Comparison of ENCODE assay signal across 1 cellular context in genomic region chr19:55407625-55408319, GRCh38.
TF ChIP-seq lines count a peak whose summit lies in the region.

UBE2S (minus strand) TSS chr19:55407788; CDS start chr19:55407589, 199 bp downstream.

TF ChIP-seq in K562, 482 proteins besides CTCF, POLR2A, EP300 and RAD21 (continued from another document and continues in another):
- TF ChIP-seq ARID4B (CRISPR knock-in tag; IDR thresholded peaks at IDR 0.05) (peak; percentile 52; the same call in 1 of the 2 replicates), TBP (optimal IDR thresholded peaks at IDR 0.05; ENCODE audit: low read depth, low read length) (no peak), SMAD1 (IDR thresholded peaks at IDR 0.05; ENCODE audit: low read depth, low read length, partially characterized antibody) (peak; percentile 88), PTBP1 (IDR thresholded peaks at IDR 0.05; ENCODE audit: low read depth, low read length) (0 out of 2 replicates have a peak, but pooled peaks have one; percentile 10), CBX2 (IDR thresholded peaks at IDR 0.05; ENCODE audit: insufficient read depth, low read length, poor library complexity, severe bottlenecking) (no peak), CBFB (CRISPR knock-in tag; IDR thresholded peaks at IDR 0.05) (no peak), XRCC3 (IDR thresholded peaks at IDR 0.05) (no peak), GATAD2B (IDR thresholded peaks at IDR 0.05; ENCODE audit: borderline replicate concordance) (peak; percentile 80), NR3C1 (CRISPR knock-in tag; IDR thresholded peaks at IDR 0.05) (peak; percentile 58; the same call in 1 of the 2 replicates), ZNF561 (CRISPR knock-in tag; conservative IDR thresholded peaks at IDR 0.05) (no peak), ZKSCAN3 (CRISPR knock-in tag; IDR thresholded peaks at IDR 0.05) (no peak), ELK3 (CRISPR knock-in tag; IDR thresholded peaks at IDR 0.05) (no peak), ESRRA (IDR thresholded peaks at IDR 0.05; ENCODE audit: borderline replicate concordance, low read depth) (no peak), MLX (CRISPR knock-in tag; conservative IDR thresholded peaks at IDR 0.05) (peak in 1 of 2 experiments; percentile 91; a peak in 2 of 4 replicates), MTA3 (IDR thresholded peaks at IDR 0.05; ENCODE audit: borderline replicate concordance) (peak; percentile 99), CBX3 (IDR thresholded peaks at IDR 0.05; ENCODE audit: borderline replicate concordance in 1 of 2, low read length in 2 of 2) (peak in 1 of 2 experiments; percentile 73; a peak in 2 of 3 replicates), FOXP1 (CRISPR knock-in tag; IDR thresholded peaks at IDR 0.05) (peak; percentile 92), CHD2 (IDR thresholded peaks at IDR 0.05; ENCODE audit: low read depth, low read length) (peak; percentile 71), PRDM10 (IDR thresholded peaks at IDR 0.05; ENCODE audit: partially characterized antibody) (no peak), TAF1 (IDR thresholded peaks at IDR 0.05; ENCODE audit: control insufficient read depth, extremely low read depth, insufficient read depth, low read length, severe bottlenecking) (peak; percentile 95), RBM22 (IDR thresholded peaks at IDR 0.05; ENCODE audit: low read depth, low read length, poor library complexity, severe bottlenecking) (peak; percentile 95), ZNF77 (CRISPR knock-in tag; IDR thresholded peaks at IDR 0.05) (no peak), MAFF (IDR thresholded peaks at IDR 0.05; ENCODE audit: low read length) (no peak), SRSF7 (optimal IDR thresholded peaks at IDR 0.05; ENCODE audit: low read depth, low read length) (peak; percentile 75), RBM15 (IDR thresholded peaks at IDR 0.05; ENCODE audit: insufficient read depth, low read length) (0 out of 2 replicates have a peak, but pooled peaks have one; percentile 37), ZNF12 (CRISPR knock-in tag; IDR thresholded peaks at IDR 0.05) (peak; percentile 79), ZNF280A (IDR thresholded peaks at IDR 0.05; ENCODE audit: low read depth, partially characterized antibody) (no peak), C11orf30 (IDR thresholded peaks at IDR 0.05; ENCODE audit: low read depth) (peak; percentile 18; the same call in 1 of the 2 replicates), NCOA1 (IDR thresholded peaks at IDR 0.05; ENCODE audit: low read depth) (peak; percentile 81), RBFOX2 (IDR thresholded peaks at IDR 0.05; ENCODE audit: low read depth, low read length) (peak; percentile 98), STAT5A (IDR thresholded peaks at IDR 0.05; ENCODE audit: borderline replicate concordance, low read length) (no peak), ZNF717 (CRISPR knock-in tag; IDR thresholded peaks at IDR 0.05) (no peak)
- TF ChIP-seq, protein P1, sequence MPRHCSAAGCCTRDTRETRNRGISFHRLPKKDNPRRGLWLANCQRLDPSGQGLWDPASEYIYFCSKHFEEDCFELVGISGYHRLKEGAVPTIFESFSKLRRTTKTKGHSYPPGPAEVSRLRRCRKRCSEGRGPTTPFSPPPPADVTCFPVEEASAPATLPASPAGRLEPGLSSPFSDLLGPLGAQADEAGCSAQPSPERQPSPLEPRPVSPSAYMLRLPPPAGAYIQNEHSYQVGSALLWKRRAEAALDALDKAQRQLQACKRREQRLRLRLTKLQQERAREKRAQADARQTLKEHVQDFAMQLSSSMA (CRISPR knock-in tag; IDR thresholded peaks at IDR 0.05), result no peak
- TF ChIP-seq, protein P2, sequence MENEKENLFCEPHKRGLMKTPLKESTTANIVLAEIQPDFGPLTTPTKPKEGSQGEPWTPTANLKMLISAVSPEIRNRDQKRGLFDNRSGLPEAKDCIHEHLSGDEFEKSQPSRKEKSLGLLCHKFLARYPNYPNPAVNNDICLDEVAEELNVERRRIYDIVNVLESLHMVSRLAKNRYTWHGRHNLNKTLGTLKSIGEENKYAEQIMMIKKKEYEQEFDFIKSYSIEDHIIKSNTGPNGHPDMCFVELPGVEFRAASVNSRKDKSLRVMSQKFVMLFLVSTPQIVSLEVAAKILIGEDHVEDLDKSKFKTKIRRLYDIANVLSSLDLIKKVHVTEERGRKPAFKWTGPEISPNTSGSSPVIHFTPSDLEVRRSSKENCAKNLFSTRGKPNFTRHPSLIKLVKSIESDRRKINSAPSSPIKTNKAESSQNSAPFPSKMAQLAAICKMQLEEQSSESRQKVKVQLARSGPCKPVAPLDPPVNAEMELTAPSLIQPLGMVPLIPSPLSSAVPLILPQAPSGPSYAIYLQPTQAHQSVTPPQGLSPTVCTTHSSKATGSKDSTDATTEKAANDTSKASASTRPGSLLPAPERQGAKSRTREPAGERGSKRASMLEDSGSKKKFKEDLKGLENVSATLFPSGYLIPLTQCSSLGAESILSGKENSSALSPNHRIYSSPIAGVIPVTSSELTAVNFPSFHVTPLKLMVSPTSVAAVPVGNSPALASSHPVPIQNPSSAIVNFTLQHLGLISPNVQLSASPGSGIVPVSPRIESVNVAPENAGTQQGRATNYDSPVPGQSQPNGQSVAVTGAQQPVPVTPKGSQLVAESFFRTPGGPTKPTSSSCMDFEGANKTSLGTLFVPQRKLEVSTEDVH (IDR thresholded peaks at IDR 0.05; ENCODE audit: low read depth, partially characterized antibody), result peak; percentile 80
- TF ChIP-seq, protein P3, sequence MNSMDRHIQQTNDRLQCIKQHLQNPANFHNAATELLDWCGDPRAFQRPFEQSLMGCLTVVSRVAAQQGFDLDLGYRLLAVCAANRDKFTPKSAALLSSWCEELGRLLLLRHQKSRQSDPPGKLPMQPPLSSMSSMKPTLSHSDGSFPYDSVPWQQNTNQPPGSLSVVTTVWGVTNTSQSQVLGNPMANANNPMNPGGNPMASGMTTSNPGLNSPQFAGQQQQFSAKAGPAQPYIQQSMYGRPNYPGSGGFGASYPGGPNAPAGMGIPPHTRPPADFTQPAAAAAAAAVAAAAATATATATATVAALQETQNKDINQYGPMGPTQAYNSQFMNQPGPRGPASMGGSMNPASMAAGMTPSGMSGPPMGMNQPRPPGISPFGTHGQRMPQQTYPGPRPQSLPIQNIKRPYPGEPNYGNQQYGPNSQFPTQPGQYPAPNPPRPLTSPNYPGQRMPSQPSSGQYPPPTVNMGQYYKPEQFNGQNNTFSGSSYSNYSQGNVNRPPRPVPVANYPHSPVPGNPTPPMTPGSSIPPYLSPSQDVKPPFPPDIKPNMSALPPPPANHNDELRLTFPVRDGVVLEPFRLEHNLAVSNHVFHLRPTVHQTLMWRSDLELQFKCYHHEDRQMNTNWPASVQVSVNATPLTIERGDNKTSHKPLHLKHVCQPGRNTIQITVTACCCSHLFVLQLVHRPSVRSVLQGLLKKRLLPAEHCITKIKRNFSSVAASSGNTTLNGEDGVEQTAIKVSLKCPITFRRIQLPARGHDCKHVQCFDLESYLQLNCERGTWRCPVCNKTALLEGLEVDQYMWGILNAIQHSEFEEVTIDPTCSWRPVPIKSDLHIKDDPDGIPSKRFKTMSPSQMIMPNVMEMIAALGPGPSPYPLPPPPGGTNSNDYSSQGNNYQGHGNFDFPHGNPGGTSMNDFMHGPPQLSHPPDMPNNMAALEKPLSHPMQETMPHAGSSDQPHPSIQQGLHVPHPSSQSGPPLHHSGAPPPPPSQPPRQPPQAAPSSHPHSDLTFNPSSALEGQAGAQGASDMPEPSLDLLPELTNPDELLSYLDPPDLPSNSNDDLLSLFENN (IDR thresholded peaks at IDR 0.05; ENCODE audit: low read depth in 2 of 2, low read length in 2 of 2), result peak in 1 of 2 experiments; percentile 52; a peak in 1 of 4 replicates
- TF ChIP-seq, protein P4, sequence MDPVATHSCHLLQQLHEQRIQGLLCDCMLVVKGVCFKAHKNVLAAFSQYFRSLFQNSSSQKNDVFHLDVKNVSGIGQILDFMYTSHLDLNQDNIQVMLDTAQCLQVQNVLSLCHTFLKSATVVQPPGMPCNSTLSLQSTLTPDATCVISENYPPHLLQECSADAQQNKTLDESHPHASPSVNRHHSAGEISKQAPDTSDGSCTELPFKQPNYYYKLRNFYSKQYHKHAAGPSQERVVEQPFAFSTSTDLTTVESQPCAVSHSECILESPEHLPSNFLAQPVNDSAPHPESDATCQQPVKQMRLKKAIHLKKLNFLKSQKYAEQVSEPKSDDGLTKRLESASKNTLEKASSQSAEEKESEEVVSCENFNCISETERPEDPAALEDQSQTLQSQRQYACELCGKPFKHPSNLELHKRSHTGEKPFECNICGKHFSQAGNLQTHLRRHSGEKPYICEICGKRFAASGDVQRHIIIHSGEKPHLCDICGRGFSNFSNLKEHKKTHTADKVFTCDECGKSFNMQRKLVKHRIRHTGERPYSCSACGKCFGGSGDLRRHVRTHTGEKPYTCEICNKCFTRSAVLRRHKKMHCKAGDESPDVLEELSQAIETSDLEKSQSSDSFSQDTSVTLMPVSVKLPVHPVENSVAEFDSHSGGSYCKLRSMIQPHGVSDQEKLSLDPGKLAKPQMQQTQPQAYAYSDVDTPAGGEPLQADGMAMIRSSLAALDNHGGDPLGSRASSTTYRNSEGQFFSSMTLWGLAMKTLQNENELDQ (CRISPR knock-in tag; IDR thresholded peaks at IDR 0.05; ENCODE audit: borderline replicate concordance), result no peak
